Comparison of ENCODE assay signal across 20 cellular contexts in the genomic region with DNA sequence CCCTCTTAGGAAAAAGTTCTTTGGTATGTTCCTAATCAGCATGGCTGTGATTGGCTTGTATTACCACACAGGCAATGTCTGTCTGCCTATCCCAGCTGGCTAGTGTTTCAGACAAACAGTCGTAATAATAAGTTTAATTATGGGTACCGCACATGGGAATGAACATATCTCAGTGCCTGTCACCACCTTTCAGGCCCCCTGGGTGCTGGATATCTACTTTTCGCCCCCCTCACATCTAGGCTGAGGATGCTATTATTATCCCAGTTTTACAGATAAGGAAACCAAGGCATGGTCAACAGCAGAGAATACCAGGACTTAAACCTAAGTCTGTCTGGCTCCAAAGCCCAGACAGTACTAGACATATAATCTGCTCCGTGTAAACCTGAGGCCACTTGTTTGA.
DNase-seq lines count a peak whose midpoint lies in the region; ATAC-seq and TF ChIP-seq lines count a peak whose summit lies in the region.
"Had no signal": no experiment of that assay in that cellular context is flagged by ENCODE, and none has a peak within 500 bp of the region (broad histone marks: within the 10 kb centered on the region; RNA-seq: fewer than 3 reads in every experiment).

No MANE protein-coding gene starts in this region.

- H3K36me3 ChIP-seq in cardiac muscle cell (no peaks in the 10 kb centered on the region), right atrium auricular region (no peaks in the 10 kb centered on the region)
- H3K36me3 ChIP-seq: BLaER1 had no signal

- no peaks in the 10 kb centered on the region for H3K4me1 Mint-ChIP-seq in activated CD4-positive, alpha-beta T cell treated with anti-CD3 and anti-CD28 coated beads, Interleukin-2, amount 10 ng/mL, durations not matched to agents 24 days and 14 days
- H3K4me1 Mint-ChIP-seq: B cell, GM23338 had no signal

- H3K27ac Mint-ChIP-seq in activated CD4-positive, alpha-beta T cell treated with anti-CD3 and anti-CD28 coated beads, Interleukin-2, amount 10 ng/mL, durations not matched to agents 24 days and 14 days: no peak overlapping the region
- H3K27ac Mint-ChIP-seq: B cell; CD4-positive, CD25-positive, alpha-beta regulatory T cell; CD8-positive, alpha-beta T cell; GM23338; H9 had no signal

- intact Hi-C loops in activated CD4-positive, alpha-beta T cell treated with anti-CD3 and anti-CD28 coated beads, Interleukin-2, amount 10 ng/mL, durations not matched to agents 24 days and 14 days (cut with micrococcal nuclease): no loop called here
- intact Hi-C loops in left ventricle myocardium superior (cut with micrococcal nuclease): no loop called here

- H3K4me3 ChIP-seq in cardiac muscle cell (no peak overlapping the region), right atrium auricular region (no peak overlapping the region)
- H3K4me3 ChIP-seq: BLaER1, GM12878, GM23338 had no signal

- H3K27me3 ChIP-seq in cardiac muscle cell (no peaks in the 10 kb centered on the region), right atrium auricular region (no peaks in the 10 kb centered on the region)
- H3K27me3 ChIP-seq: BLaER1 had no signal

- H3K27me3 Mint-ChIP-seq in activated CD4-positive, alpha-beta T cell treated with anti-CD3 and anti-CD28 coated beads, Interleukin-2, amount 10 ng/mL, durations not matched to agents 24 days and 14 days: peaks cover under 1% of the 10 kb centered on the region
- H3K27me3 Mint-ChIP-seq: CD4-positive, CD25-positive, alpha-beta regulatory T cell had no signal

- peak; percentile 85 for ATAC-seq in left ventricle myocardium superior
- ATAC-seq: CD8-positive, alpha-beta T cell; GM12878; GM23338; HCT116 had no signal

- no peak overlapping the region for H3K4me3 Mint-ChIP-seq in activated CD4-positive, alpha-beta T cell treated with anti-CD3 and anti-CD28 coated beads, Interleukin-2, amount 10 ng/mL, durations not matched to agents 24 days and 14 days
- H3K4me3 Mint-ChIP-seq: B cell; CD4-positive, CD25-positive, alpha-beta regulatory T cell; CD8-positive, alpha-beta T cell; GM23338; H9 had no signal

- no peaks in the 10 kb centered on the region for H3K36me3 Mint-ChIP-seq in activated CD4-positive, alpha-beta T cell treated with anti-CD3 and anti-CD28 coated beads, Interleukin-2, amount 10 ng/mL, durations not matched to agents 24 days and 14 days (ENCODE audit: low read depth)

- H3K9me3 Mint-ChIP-seq in activated CD4-positive, alpha-beta T cell treated with anti-CD3 and anti-CD28 coated beads, Interleukin-2, amount 10 ng/mL, durations not matched to agents 24 days and 14 days: no peaks in the 10 kb centered on the region
- H3K9me3 Mint-ChIP-seq: CD8-positive, alpha-beta T cell; GM23338; H9 had no signal

- H3K27ac ChIP-seq in cardiac muscle cell: peak overlapping the region; percentile 46
- no peak overlapping the region for H3K27ac ChIP-seq in right atrium auricular region
- H3K27ac ChIP-seq: 22Rv1, BLaER1, C4-2B had no signal

- DNase-seq in activated CD4-positive, alpha-beta T cell treated with anti-CD3 and anti-CD28 coated beads, Interleukin-2, amount 10 ng/mL, durations not matched to agents 24 days and 14 days: peak; percentile 34
- no peak for DNase-seq in activated CD4-positive, alpha-beta T cell treated with anti-CD3 and anti-CD28 coated beads, Interleukin-2, amount 50 U/mL, for 1 hour
- DNase-seq in cardiac muscle cell (ENCODE audit: low read depth in 1 of 2, low spot score in 1 of 2) (peak in 1 of 2 donors; percentile 33), right atrium auricular region (ENCODE audit: low spot score) (no peak), left ventricle myocardium superior (no peak), activated T-cell treated with anti-CD3 and anti-CD28 coated beads for 4 hours (no peak)
- DNase-seq: Caco-2; CD4-positive, CD25-positive, alpha-beta regulatory T cell; CD8-positive, alpha-beta T cell; DMS153; EL; GDM1; H9 had no signal

- H3K4me1 ChIP-seq in cardiac muscle cell (ENCODE audit: low read depth) (peaks cover 7% of the 10 kb centered on the region), right atrium auricular region (no peaks in the 10 kb centered on the region)
- H3K4me1 ChIP-seq: BLaER1 had no signal

- no peaks in the 10 kb centered on the region for H3K9me3 ChIP-seq in cardiac muscle cell (ENCODE audit: low read depth)
- no peaks in the 10 kb centered on the region for H3K9me3 ChIP-seq in right atrium auricular region
- H3K9me3 ChIP-seq: BLaER1, Caco-2 had no signal

- TF ChIP-seq CTCF in cardiac muscle cell (IDR thresholded peaks at IDR 0.05; ENCODE audit: low read depth, low read length) (no peak), right atrium auricular region (IDR thresholded peaks at IDR 0.05) (no peak)
